Comparison of ENCODE assay signal across 26 cellular contexts in genomic region chr12:118361889-118362288, GRCh38.
"Had no signal": no experiment of that assay in that cellular context is flagged by ENCODE, and none has a peak within 500 bp of the region (broad histone marks: within the 10 kb centered on the region; RNA-seq: fewer than 3 reads in every experiment).

No MANE protein-coding gene starts in this region.

- ATAC-seq: activated CD8-positive, alpha-beta memory T cell treated with anti-CD3 and anti-CD28 coated beads, Interleukin-2, amount 10 ng/mL, durations not matched to agents 7 days and 5 days; activated CD8-positive, alpha-beta T cell treated with anti-CD3 and anti-CD28 coated beads for 36 hours; body of pancreas; esophagus mucosa; left lobe of liver; lower lobe of right lung; mucosa of descending colon; right lobe of liver; stimulated activated effector memory CD8-positive, alpha-beta T cell treated with anti-CD3 and anti-CD28 coated beads, Interleukin-12 subunit alpha, Interleukin-12 subunit beta, amount 100 ng/mL, for 72 hours had no signal

- H3K4me3 ChIP-seq: body of pancreas, cardiac muscle cell, lower lobe of right lung, mucosa of descending colon, right lobe of liver, skin epidermis, stomach, suprapubic skin, tibial nerve had no signal

- H3K9me3 ChIP-seq: body of pancreas, lower lobe of right lung, mucosa of descending colon, right lobe of liver, stomach, suprapubic skin, tibial nerve had no signal

- DNase-seq: activated CD4-positive, alpha-beta T cell treated with anti-CD3 and anti-CD28 coated beads, Interleukin-2, amount 10 ng/mL, durations not matched to agents 7 days and 5 days; activated CD4-positive, CD25-positive, alpha-beta regulatory T cell treated with anti-CD3 and anti-CD28 coated beads, Interleukin-2, amount 50 U/mL, for 72 hours; activated CD8-positive, alpha-beta memory T cell treated with anti-CD3 and anti-CD28 coated beads, Interleukin-2, amount 10 ng/mL, durations not matched to agents 7 days and 5 days; activated CD8-positive, alpha-beta T cell treated with anti-CD3 and anti-CD28 coated beads for 36 hours; activated gamma-delta T cell treated with Interleukin-2 at 50 U/mL for 16 hours; anterior cingulate cortex; body of pancreas; effector memory CD4-positive, alpha-beta T cell; foreskin melanocyte; lower lobe of right lung; mesendoderm; mucosa of descending colon; naive B cell; occipital lobe; posterior cingulate gyrus; right lobe of liver; stimulated activated CD4-positive, alpha-beta T cell treated with anti-CD3 and anti-CD28 coated beads, Interleukin-2, amount 100 ng/mL, for 24 hours; stomach; WERI-Rb-1 had no signal

- H3K27ac ChIP-seq: body of pancreas, cardiac muscle cell, lower lobe of right lung, right lobe of liver, stomach, suprapubic skin, tibial nerve, WERI-Rb-1 had no signal

- H3K36me3 ChIP-seq: cardiac muscle cell, lower lobe of right lung, right lobe of liver, stomach, suprapubic skin, tibial nerve, WERI-Rb-1 had no signal

- H3K27me3 ChIP-seq: body of pancreas, cardiac muscle cell, right lobe of liver, stomach, suprapubic skin, tibial nerve had no signal
